Comparison of ENCODE assay signal across 15 cellular contexts in the genomic region with DNA sequence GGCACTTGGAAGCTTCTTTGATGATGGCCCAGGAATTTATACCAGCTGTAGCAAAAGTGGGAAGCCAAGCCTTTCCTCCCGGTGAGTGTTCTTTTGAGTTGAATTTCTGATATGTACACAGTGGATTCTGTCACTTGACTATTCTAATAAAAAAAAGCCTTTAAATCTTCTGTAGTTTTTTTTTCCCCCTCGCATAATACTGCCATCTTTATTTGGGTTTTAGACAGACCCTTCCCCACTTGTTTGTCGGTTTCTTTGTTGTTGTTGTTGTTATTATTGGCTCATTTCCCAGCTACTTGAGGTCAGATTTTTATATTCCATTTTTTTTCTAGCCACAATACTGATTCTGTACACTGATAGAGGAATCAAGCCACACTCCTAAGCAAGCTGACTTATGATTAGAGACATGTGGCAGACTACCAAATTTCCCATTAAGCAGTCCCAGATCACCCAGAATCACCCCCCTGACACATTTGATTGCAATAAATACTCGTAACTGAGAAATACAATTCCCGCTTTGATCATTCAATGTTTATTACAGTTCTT. TPM values are rescaled to one million over a fixed set of nuclear protein-coding genes. Genes with fewer than 3 reads are reported as not detected.
DNase-seq lines count a peak whose midpoint lies in the region; ATAC-seq and TF ChIP-seq lines count a peak whose summit lies in the region.
"Had no signal": no experiment of that assay in that cellular context is flagged by ENCODE, and none has a peak within 500 bp of the region (broad histone marks: within the 10 kb centered on the region; RNA-seq: fewer than 3 reads in every experiment).

No MANE protein-coding gene starts in this region.

- H3K36me3 ChIP-seq in left ventricle myocardium inferior = peaks cover 12% of the 10 kb centered on the region
- H3K36me3 ChIP-seq in subcutaneous abdominal adipose tissue (ENCODE audit: control insufficient read depth in 5 of 5, insufficient read depth in 5 of 5, low read length in 5 of 5) = peaks cover 0 to 3% (median 0%) of the 10 kb centered on the region in 5 donors
- no peaks in the 10 kb centered on the region for H3K36me3 ChIP-seq in testis (ENCODE audit: low read depth, missing control alignments)

- H3K9me3 ChIP-seq in left ventricle myocardium inferior (replicated peaks) (peaks cover 8% of the 10 kb centered on the region), subcutaneous abdominal adipose tissue (ENCODE audit: control insufficient read depth in 5 of 5, low read length in 5 of 5) (no peaks in the 10 kb centered on the region), testis (no peaks in the 10 kb centered on the region)

- 74 to 75% methylated on average over 5 of the region's 5 CpGs for WGBS in testis, 2 donors

- DNase-seq in HFFc6 (no peak), left ventricle myocardium inferior (no peak), A172 (ENCODE audit: low spot score) (no peak), ecto neural progenitor cell (ENCODE audit: low spot score) (no peak), testis (no peak)
- DNase-seq: activated CD4-positive, alpha-beta T cell treated with anti-CD3 and anti-CD28 coated beads for 1 hour; activated T-cell treated with anti-CD3 and anti-CD28 coated beads, Interleukin-2, amount 50 U/mL, for 24 hours; CD4-positive, alpha-beta T cell; NCI-H1417 treated with DMSO at 0.1 percent for 48 hours; stimulated activated CD4-positive, alpha-beta T cell treated with anti-CD3 and anti-CD28 coated beads, Interleukin-4, amount 100 ng/mL, for 1 hour; stimulated activated naive B cell treated with anti-CD40 and anti-IgM and Interleukin-4, amounts not matched to agents 10 μg/mL and 1 μg/mL and 100 μg/mL, for 72 hours had no signal

- peak overlapping the region; percentile 8; the same call in 1 of the 2 replicates for H3K4me3 Mint-ChIP-seq in HFFc6
- H3K4me3 Mint-ChIP-seq: activated T-cell treated with anti-CD3 and anti-CD28 coated beads, Interleukin-2, amount 50 U/mL, for 24 hours; CD4-positive, alpha-beta T cell; memory B cell; stimulated activated naive B cell treated with anti-CD40 and anti-IgM and Interleukin-4, amounts not matched to agents 10 μg/mL and 1 μg/mL and 100 μg/mL, for 72 hours had no signal

- no peaks in the 10 kb centered on the region for H3K27me3 Mint-ChIP-seq in HFFc6 (ENCODE audit: insufficient read depth)
- H3K27me3 Mint-ChIP-seq: activated T-cell treated with anti-CD3 and anti-CD28 coated beads, Interleukin-2, amount 50 U/mL, for 24 hours; CD4-positive, alpha-beta T cell; memory B cell; stimulated activated naive B cell treated with anti-CD40 and anti-IgM and Interleukin-4, amounts not matched to agents 10 μg/mL and 1 μg/mL and 100 μg/mL, for 72 hours had no signal

- H3K4me3 ChIP-seq in left ventricle myocardium inferior (no peak overlapping the region), subcutaneous abdominal adipose tissue (ENCODE audit: low read depth in 1 of 5, low read length in 5 of 5) (no peak overlapping the region), testis (no peak overlapping the region)

- no peak overlapping the region for H3K9ac ChIP-seq in subcutaneous abdominal adipose tissue (ENCODE audit: low read length in 5 of 5)

- H3K27ac Mint-ChIP-seq in HFFc6 = peak overlapping the region; percentile 85
- H3K27ac Mint-ChIP-seq: activated T-cell treated with anti-CD3 and anti-CD28 coated beads, Interleukin-2, amount 50 U/mL, for 24 hours; CD4-positive, alpha-beta T cell; memory B cell; stimulated activated naive B cell treated with anti-CD40 and anti-IgM and Interleukin-4, amounts not matched to agents 10 μg/mL and 1 μg/mL and 100 μg/mL, for 72 hours had no signal

- TF ChIP-seq POLR2A in testis (IDR thresholded peaks at IDR 0.05) = no peak

- H3K27me3 ChIP-seq in left ventricle myocardium inferior (ENCODE audit: low read depth) (no peaks in the 10 kb centered on the region), subcutaneous abdominal adipose tissue (ENCODE audit: control insufficient read depth in 5 of 5, insufficient read depth in 4 of 5, low read length in 5 of 5) (no peaks in the 10 kb centered on the region), testis (no peaks in the 10 kb centered on the region)

- H3K36me3 Mint-ChIP-seq in HFFc6 (ENCODE audit: low read depth) = peaks cover 20% of the 10 kb centered on the region
- H3K36me3 Mint-ChIP-seq: memory B cell; stimulated activated naive B cell treated with anti-CD40 and anti-IgM and Interleukin-4, amounts not matched to agents 10 μg/mL and 1 μg/mL and 100 μg/mL, for 72 hours had no signal

- H3K27ac ChIP-seq in left ventricle myocardium inferior (replicated peaks) (peak overlapping the region; percentile 60), subcutaneous abdominal adipose tissue (ENCODE audit: low read depth, low read length) (peak overlapping the region; percentile 26), testis (no peak overlapping the region)

- TF ChIP-seq CTCF in HFFc6 (IDR thresholded peaks at IDR 0.05) (no peak), left ventricle myocardium inferior (IDR thresholded peaks at IDR 0.05; ENCODE audit: borderline replicate concordance) (no peak), testis (IDR thresholded peaks at IDR 0.05) (no peak)

- peaks cover 79% of the 10 kb centered on the region for H3K4me1 Mint-ChIP-seq in HFFc6 (ENCODE audit: low read depth)

- intact Hi-C loops in left ventricle myocardium inferior (cut with micrococcal nuclease) (no loop called here), testis (cut with DNase I; ENCODE audit: low total_unique reads) (no loop called here)

- peaks cover 78% of the 10 kb centered on the region for H3K4me1 ChIP-seq in left ventricle myocardium inferior
- peaks cover 0 to 28% (median 9%) of the 10 kb centered on the region in 5 donors for H3K4me1 ChIP-seq in subcutaneous abdominal adipose tissue (ENCODE audit: control insufficient read depth in 5 of 5, insufficient read depth in 5 of 5, low read length in 5 of 5)
- H3K4me1 ChIP-seq in testis = no peaks in the 10 kb centered on the region

- peak; percentile 84 for ATAC-seq in SK-N-SH treated with all-trans-retinoic acid at 6 μM for 48 hours
- ATAC-seq: stimulated activated naive B cell treated with anti-CD40 and anti-IgM and Interleukin-4, amounts not matched to agents 10 μg/mL and 1 μg/mL and 100 μg/mL, for 72 hours had no signal

- no peaks in the 10 kb centered on the region for H3K9me3 Mint-ChIP-seq in HFFc6
- H3K9me3 Mint-ChIP-seq: activated T-cell treated with anti-CD3 and anti-CD28 coated beads, Interleukin-2, amount 50 U/mL, for 24 hours; CD4-positive, alpha-beta T cell; memory B cell; stimulated activated naive B cell treated with anti-CD40 and anti-IgM and Interleukin-4, amounts not matched to agents 10 μg/mL and 1 μg/mL and 100 μg/mL, for 72 hours had no signal

TF ChIP-seq in SK-N-SH treated with all-trans-retinoic acid at 6 μM for 48 hours, 23 proteins besides CTCF, POLR2A, EP300 and RAD21 (continues in another document):
- TF ChIP-seq PPARA (CRISPR knock-in tag; IDR thresholded peaks at IDR 0.05; ENCODE audit: borderline replicate concordance) (no peak), ZFP30 (CRISPR knock-in tag; IDR thresholded peaks at IDR 0.05) (no peak), ARNTL (CRISPR knock-in tag; IDR thresholded peaks at IDR 0.05; ENCODE audit: borderline replicate concordance, low read depth) (no peak), TOX (CRISPR knock-in tag; IDR thresholded peaks at IDR 0.05; ENCODE audit: borderline replicate concordance) (peak; percentile 77), OSR1 (CRISPR knock-in tag; IDR thresholded peaks at IDR 0.05) (no peak), ZNF70 (CRISPR knock-in tag; IDR thresholded peaks at IDR 0.05) (no peak), GLIS3 (CRISPR knock-in tag; IDR thresholded peaks at IDR 0.05) (peak; percentile 69; the same call in 1 of the 2 replicates)
- TF ChIP-seq, protein P1, sequence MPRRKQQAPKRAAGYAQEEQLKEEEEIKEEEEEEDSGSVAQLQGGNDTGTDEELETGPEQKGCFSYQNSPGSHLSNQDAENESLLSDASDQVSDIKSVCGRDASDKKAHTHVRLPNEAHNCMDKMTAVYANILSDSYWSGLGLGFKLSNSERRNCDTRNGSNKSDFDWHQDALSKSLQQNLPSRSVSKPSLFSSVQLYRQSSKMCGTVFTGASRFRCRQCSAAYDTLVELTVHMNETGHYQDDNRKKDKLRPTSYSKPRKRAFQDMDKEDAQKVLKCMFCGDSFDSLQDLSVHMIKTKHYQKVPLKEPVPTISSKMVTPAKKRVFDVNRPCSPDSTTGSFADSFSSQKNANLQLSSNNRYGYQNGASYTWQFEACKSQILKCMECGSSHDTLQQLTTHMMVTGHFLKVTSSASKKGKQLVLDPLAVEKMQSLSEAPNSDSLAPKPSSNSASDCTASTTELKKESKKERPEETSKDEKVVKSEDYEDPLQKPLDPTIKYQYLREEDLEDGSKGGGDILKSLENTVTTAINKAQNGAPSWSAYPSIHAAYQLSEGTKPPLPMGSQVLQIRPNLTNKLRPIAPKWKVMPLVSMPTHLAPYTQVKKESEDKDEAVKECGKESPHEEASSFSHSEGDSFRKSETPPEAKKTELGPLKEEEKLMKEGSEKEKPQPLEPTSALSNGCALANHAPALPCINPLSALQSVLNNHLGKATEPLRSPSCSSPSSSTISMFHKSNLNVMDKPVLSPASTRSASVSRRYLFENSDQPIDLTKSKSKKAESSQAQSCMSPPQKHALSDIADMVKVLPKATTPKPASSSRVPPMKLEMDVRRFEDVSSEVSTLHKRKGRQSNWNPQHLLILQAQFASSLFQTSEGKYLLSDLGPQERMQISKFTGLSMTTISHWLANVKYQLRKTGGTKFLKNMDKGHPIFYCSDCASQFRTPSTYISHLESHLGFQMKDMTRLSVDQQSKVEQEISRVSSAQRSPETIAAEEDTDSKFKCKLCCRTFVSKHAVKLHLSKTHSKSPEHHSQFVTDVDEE (CRISPR knock-in tag; IDR thresholded peaks at IDR 0.05) = peak; percentile 96

RNA-seq across cellular contexts. Expression of a gene that starts 26.6 kb away (rescaled TPM):
- total RNA-seq in HFFc6 (2021; fragmentation: NEBNext Ultra II Directional; extraction: Animal tissue kit (Norgen Biotek cat#: 25700)) = 1 to 10 TPM; 1.1 to 8.1 (median 2.2) TPM
- 62.6 TPM for total RNA-seq in left ventricle myocardium inferior
- total RNA-seq in A172 (2014; rRNA removed; shearing (Covaris generic)) = 0.43 and 43.0 TPM in 2 replicates
- 10 to 100 TPM in 1 of 2 donors, 1 to 10 TPM in 1; 2.3 to 10.5 TPM for total RNA-seq in testis
- polyA plus RNA-seq in testis (ENCODE audit: insufficient read depth, low read depth, low replicate concordance) = 8.1 TPM
- total RNA-seq: CD4-positive, alpha-beta T cell; HT-29 had no signal

Comparison
In these comparisons a context has a peak if more than half of its experiments do, and no peak if none do; other contexts are left out.
1. H3K27ac ChIP-seq: peak in left ventricle myocardium inferior (single experiment) and subcutaneous abdominal adipose tissue (single experiment); none in testis (0 of 2).